7 cellular contexts compared by ENCODE assay signal in genomic region chr9:131270171-131271015, GRCh38. TPM values are rescaled to one million over a fixed set of nuclear protein-coding genes. Genes with fewer than 3 reads are reported as not detected.
DNase-seq lines count a peak whose midpoint lies in the region; ATAC-seq and TF ChIP-seq lines count a peak whose summit lies in the region.

No MANE protein-coding gene starts in this region.

- DNase-seq in KG1 (lab: John Stamatoyannopoulos, UW) (peak; percentile 70), right atrium auricular region (ENCODE audit: low spot score) (peak; percentile 88), substantia nigra (lab: John Stamatoyannopoulos, UW) (peak in 28 of 49 donors; percentile 12 to 72 (median 37)), cerebellar nuclear complex (lab: John Stamatoyannopoulos, UW) (no peak), BE2C (no peak)
- DNase-seq in activated CD8-positive, alpha-beta memory T cell treated with anti-CD3 and anti-CD28 coated beads, Interleukin-2, amount 10 ng/mL, durations not matched to agents 7 days and 5 days, result peak; percentile 75

- H3K27ac ChIP-seq in right atrium auricular region (peak overlapping the region; percentile 98), substantia nigra (ENCODE audit: low read depth, low read length, poor library complexity, severe bottlenecking) (peak overlapping the region; percentile 1)

- H3K27me3 ChIP-seq in right atrium auricular region (no peaks in the 10 kb centered on the region), BE2C (no peaks in the 10 kb centered on the region)

- H3K4me1 ChIP-seq in right atrium auricular region (peaks cover 0 to 74% of the 10 kb centered on the region in 2 donors), BE2C (no peaks in the 10 kb centered on the region)

- no peak overlapping the region for H3K4me3 ChIP-seq in right atrium auricular region
- H3K4me3 ChIP-seq in BE2C (ENCODE audit: low read depth, low read length), result no peak overlapping the region

- H3K4me1 Mint-ChIP-seq in activated CD8-positive, alpha-beta memory T cell treated with anti-CD3 and anti-CD28 coated beads, Interleukin-2, amount 10 ng/mL, durations not matched to agents 7 days and 5 days, result peaks cover 57% of the 10 kb centered on the region

- H3K27me3 Mint-ChIP-seq in activated CD8-positive, alpha-beta memory T cell treated with anti-CD3 and anti-CD28 coated beads, Interleukin-2, amount 10 ng/mL, durations not matched to agents 7 days and 5 days, result no peaks in the 10 kb centered on the region

- TF ChIP-seq CTCF in right atrium auricular region (IDR thresholded peaks at IDR 0.05) (no peak), BE2C (IDR thresholded peaks at IDR 0.05; ENCODE audit: low read depth, low read length) (no peak)

- H3K9me3 Mint-ChIP-seq in activated CD8-positive, alpha-beta memory T cell treated with anti-CD3 and anti-CD28 coated beads, Interleukin-2, amount 10 ng/mL, durations not matched to agents 7 days and 5 days (ENCODE audit: low read depth), result no peaks in the 10 kb centered on the region

- peaks cover 52% of the 10 kb centered on the region for H3K36me3 Mint-ChIP-seq in activated CD8-positive, alpha-beta memory T cell treated with anti-CD3 and anti-CD28 coated beads, Interleukin-2, amount 10 ng/mL, durations not matched to agents 7 days and 5 days

- CTCF ChIA-PET in activated CD8-positive, alpha-beta memory T cell treated with anti-CD3 and anti-CD28 coated beads, Interleukin-2, amount 10 ng/mL, durations not matched to agents 7 days and 5 days (lab: Charles Lee), result interaction anchor here (0.8 to 11.9 kb wide), 4 partner anchors 15 to 470 kb away, joined by 3 to 177 read pairs (median 10); partner anchors contain the start of gene RAPGEF1

- H3K9me3 ChIP-seq in right atrium auricular region, result no peaks in the 10 kb centered on the region
- H3K9me3 ChIP-seq in BE2C, result no peaks in the 10 kb centered on the region

- H3K36me3 ChIP-seq in right atrium auricular region (no peaks in the 10 kb centered on the region), BE2C (no peaks in the 10 kb centered on the region)

- H3K4me3 Mint-ChIP-seq in activated CD8-positive, alpha-beta memory T cell treated with anti-CD3 and anti-CD28 coated beads, Interleukin-2, amount 10 ng/mL, durations not matched to agents 7 days and 5 days, result peak overlapping the region; percentile 99

- peak; percentile 20 for ATAC-seq in activated CD8-positive, alpha-beta memory T cell treated with anti-CD3 and anti-CD28 coated beads, Interleukin-2, amount 10 ng/mL, durations not matched to agents 7 days and 5 days
- no peak for ATAC-seq in GM21447 (IDR thresholded peaks at IDR 0.05; ENCODE audit: unreplicated experiment)

- H3K27ac Mint-ChIP-seq in activated CD8-positive, alpha-beta memory T cell treated with anti-CD3 and anti-CD28 coated beads, Interleukin-2, amount 10 ng/mL, durations not matched to agents 7 days and 5 days, result peak overlapping the region; percentile 92

RNA-seq across cellular contexts. Expression of gene FAM78A, which starts 5.9 kb away (rescaled TPM):
- 10 to 100 TPM; 76.8 to 80.0 TPM for total RNA-seq in activated CD8-positive, alpha-beta memory T cell treated with anti-CD3 and anti-CD28 coated beads, Interleukin-2, amount 10 ng/mL, durations not matched to agents 7 days and 5 days
- 10 to 100 TPM; 31.8 to 55.3 TPM for total RNA-seq in right atrium auricular region
- polyA plus RNA-seq in BE2C (2012; ENCODE audit: insufficient read depth, insufficient read length, low read depth), result 1.3 TPM

RNA-seq across cellular contexts. Expression of gene PLPP7, which starts 19.1 kb away (rescaled TPM):
- not detected for total RNA-seq in activated CD8-positive, alpha-beta memory T cell treated with anti-CD3 and anti-CD28 coated beads, Interleukin-2, amount 10 ng/mL, durations not matched to agents 7 days and 5 days
- total RNA-seq in right atrium auricular region, result 100 to 1,000 TPM; 124 to 216 TPM
- 22.6 TPM for polyA plus RNA-seq in BE2C (2012; ENCODE audit: insufficient read depth, insufficient read length, low read depth)

Comparison
In these comparisons a context has a peak if more than half of its experiments do, and no peak if none do; other contexts are left out.
1. DNase-seq: peak in KG1 (single experiment), activated CD8-positive, alpha-beta memory T cell treated with anti-CD3 and anti-CD28 coated beads, Interleukin-2, amount 10 ng/mL, durations not matched to agents 7 days and 5 days (single experiment), right atrium auricular region (single experiment) and substantia nigra (28 of 49); none in cerebellar nuclear complex (0 of 2) and BE2C (single experiment).
2. RNA of gene PLPP7, which starts 19.1 kb away (total RNA-seq): 124 to 216 TPM in right atrium auricular region; not detected in activated CD8-positive, alpha-beta memory T cell treated with anti-CD3 and anti-CD28 coated beads, Interleukin-2, amount 10 ng/mL, durations not matched to agents 7 days and 5 days; every median in the first group is over 100 times any median in the second.